In genomic region chr20:59584278-59584925, GRCh38 we compare ENCODE assay signal across 17 cellular contexts. TPM values are rescaled to one million over a fixed set of nuclear protein-coding genes. Genes with fewer than 3 reads are reported as not detected.
"Had no signal": no experiment of that assay in that cellular context is flagged by ENCODE, and none has a peak within 500 bp of the region (broad histone marks: within the 10 kb centered on the region; RNA-seq: fewer than 3 reads in every experiment).

No MANE protein-coding gene starts in this region.

- H3K27ac ChIP-seq: epithelial cell of prostate, left lung, thoracic aorta had no signal

- DNase-seq: activated T-cell treated with anti-CD3 and anti-CD28 coated beads, Interleukin-2, amount 50 U/mL, for 1 hour; cortex of kidney; immature natural killer cell; kidney glomerular epithelial cell; left lung; naive thymus-derived CD4-positive, alpha-beta T cell; retina; stimulated activated CD4-positive, alpha-beta T cell treated with anti-CD3 and anti-CD28 coated beads, Interleukin-4, amount 100 ng/mL, for 1 hour; stimulated activated naive CD4-positive, alpha-beta T cell; T-helper 9 cell had no signal

- ATAC-seq: activated naive CD4-positive, alpha-beta T cell treated with anti-CD3 and anti-CD28 coated beads, Interleukin-2, amount 50 U/mL, for 72 hours; activated T-helper 17 cell treated with anti-CD3 and anti-CD28 coated beads, Interleukin-2, amount 50 U/mL, for 72 hours; naive thymus-derived CD4-positive, alpha-beta T cell; WTC11 had no signal

- H3K4me3 ChIP-seq: left lung, lung, thoracic aorta had no signal

- H3K4me1 ChIP-seq: left lung had no signal

- H3K36me3 ChIP-seq: left lung, thoracic aorta had no signal

- H3K9me3 ChIP-seq: left lung, thoracic aorta had no signal

RNA-seq across cellular contexts. Expression of gene PHACTR3, which starts 19.9 kb away (rescaled TPM):
- total RNA-seq: activated naive CD4-positive, alpha-beta T cell treated with anti-CD3 and anti-CD28 coated beads, Interleukin-2, amount 50 U/mL, for 72 hours; activated T-helper 17 cell treated with anti-CD3 and anti-CD28 coated beads, Interleukin-2, amount 50 U/mL, for 72 hours; T-helper 1 cell treated with Interleukin-12 subunit alpha and Interleukin-12 subunit beta and Interleukin-4 antibody, amounts not matched to agents 30 ng/mL and 1 ng/mL, for 36 hours; thoracic aorta had no signal
- polyA plus RNA-seq: immature natural killer cell; naive thymus-derived CD4-positive, alpha-beta T cell had no signal
